21 cellular contexts compared by ENCODE assay signal in the genomic region with DNA sequence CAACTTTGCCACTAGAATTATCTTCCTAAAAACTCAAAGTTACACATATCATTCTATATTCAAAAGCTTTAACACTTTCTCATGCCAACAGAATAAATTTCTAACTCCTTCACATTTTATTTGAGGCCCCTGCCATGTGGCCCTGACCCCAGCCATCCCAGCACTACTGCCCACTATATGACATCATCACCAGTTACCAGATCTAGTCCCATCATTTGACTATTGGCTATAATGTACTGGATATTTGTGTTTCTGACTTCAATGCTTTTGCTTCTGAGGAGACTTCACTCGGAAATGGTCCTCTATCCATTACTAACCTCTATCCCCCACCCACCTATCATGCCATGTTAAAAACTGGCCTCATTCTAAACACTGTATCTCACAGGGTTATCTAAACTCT.
"Had no signal": no experiment of that assay in that cellular context is flagged by ENCODE, and none has a peak within 500 bp of the region (broad histone marks: within the 10 kb centered on the region; RNA-seq: fewer than 3 reads in every experiment).

No MANE protein-coding gene starts in this region.

- DNase-seq: activated B cell treated with CpG ODN at 0.5 μM for 24 hours; activated CD4-positive, alpha-beta T cell treated with anti-CD3 and anti-CD28 coated beads for 4 hours; activated CD4-positive, alpha-beta T cell treated with anti-CD3 and anti-CD28 coated beads, Interleukin-2, amount 50 U/mL, for 48 hours; activated naive CD4-positive, alpha-beta T cell treated with anti-CD3 and anti-CD28 coated beads for 36 hours; anterior cingulate cortex; body of pancreas; effector CD4-positive, alpha-beta T cell; foreskin keratinocyte; lower lobe of right lung; pancreas; psoas muscle; stimulated activated CD4-positive, alpha-beta T cell treated with anti-CD3 and anti-CD28 coated beads, Interleukin-4, amount 100 ng/mL, for 24 hours; stimulated activated naive CD4-positive, alpha-beta T cell treated with Interleukin-2 at 50 U/mL for 16 hours; T1000; upper lobe of left lung had no signal

- H3K27ac ChIP-seq: body of pancreas, foreskin keratinocyte, lower lobe of right lung, neutrophil, pancreas, psoas muscle, right atrium auricular region, thoracic aorta, upper lobe of left lung had no signal

- ATAC-seq: body of pancreas, foreskin keratinocyte, left lobe of liver, lower lobe of right lung, pancreas, psoas muscle had no signal

- H3K27ac Mint-ChIP-seq: activated B cell treated with CpG ODN at 0.5 μM for 24 hours; activated naive CD4-positive, alpha-beta T cell treated with anti-CD3 and anti-CD28 coated beads for 36 hours; dendritic cell treated with granulocyte-macrophage colony-stimulating factor and Interleukin-4, amounts not matched to agents 40 ng/mL and 50 ng/mL, for 4 days; nephron had no signal

- H3K9me3 ChIP-seq: body of pancreas, neutrophil, pancreas, psoas muscle, right atrium auricular region, thoracic aorta had no signal

- H3K27me3 ChIP-seq: body of pancreas, foreskin keratinocyte, neutrophil, pancreas, right atrium auricular region, upper lobe of left lung had no signal

- H3K27me3 Mint-ChIP-seq: activated B cell treated with CpG ODN at 0.5 μM for 24 hours; dendritic cell treated with granulocyte-macrophage colony-stimulating factor and Interleukin-4, amounts not matched to agents 40 ng/mL and 50 ng/mL, for 4 days had no signal

- H3K4me3 ChIP-seq: body of pancreas, lower lobe of right lung, pancreas, psoas muscle, right atrium auricular region, thoracic aorta, upper lobe of left lung had no signal

- H3K36me3 ChIP-seq: lower lobe of right lung, neutrophil, pancreas, right atrium auricular region, thoracic aorta, upper lobe of left lung had no signal

- H3K4me3 Mint-ChIP-seq: activated B cell treated with CpG ODN at 0.5 μM for 24 hours; activated naive CD4-positive, alpha-beta T cell treated with anti-CD3 and anti-CD28 coated beads for 36 hours; dendritic cell treated with granulocyte-macrophage colony-stimulating factor and Interleukin-4, amounts not matched to agents 40 ng/mL and 50 ng/mL, for 4 days; nephron had no signal
